Comparison of ENCODE assay signal across 20 cellular contexts in the genomic region with DNA sequence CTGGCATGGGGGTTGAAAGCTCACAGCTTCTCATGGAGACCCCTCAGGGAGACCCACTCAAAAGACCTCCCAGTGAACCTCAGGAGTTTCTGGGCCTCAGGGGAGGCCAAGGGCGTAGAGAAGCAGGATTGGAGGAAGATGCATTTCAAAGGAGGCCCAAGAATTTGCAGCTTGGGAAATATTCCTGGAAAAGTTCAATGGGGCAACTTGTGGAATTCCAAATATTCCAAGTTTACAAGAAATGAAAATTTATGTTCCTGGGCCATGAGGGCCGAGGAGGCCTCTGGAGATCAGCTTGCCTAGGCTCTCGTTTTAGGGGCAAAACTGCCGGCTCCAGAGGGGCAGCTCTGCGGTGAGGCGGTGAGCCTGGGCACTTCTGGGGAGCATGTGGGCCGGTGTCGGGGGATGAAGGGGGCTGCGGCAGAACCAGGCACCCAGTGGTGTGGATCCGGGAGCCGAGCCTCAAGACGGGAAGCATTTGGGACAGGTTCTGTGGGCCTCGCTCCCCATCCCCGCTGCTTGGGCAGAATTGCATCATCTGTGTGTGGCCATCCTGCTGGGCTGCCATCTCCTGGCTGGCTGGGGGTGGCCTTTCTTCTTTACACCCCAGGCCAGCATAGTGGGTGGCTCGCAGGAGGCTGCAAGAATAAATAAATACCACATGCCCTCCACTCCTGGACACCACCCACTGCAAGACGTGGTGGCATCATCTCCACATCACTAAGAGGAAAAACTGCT. TPM values are rescaled to one million over a fixed set of nuclear protein-coding genes. Genes with fewer than 3 reads are reported as not detected.
A peak's percentile ranks its signal among the peaks of the same experiment; 100 is the strongest.
DNase-seq lines count a peak whose midpoint lies in the region; TF ChIP-seq lines count a peak whose summit lies in the region.
"Had no signal": no experiment of that assay in that cellular context is flagged by ENCODE, and none has a peak within 500 bp of the region (broad histone marks: within the 10 kb centered on the region; RNA-seq: fewer than 3 reads in every experiment).

No MANE protein-coding gene starts in this region.

- no peak for TF ChIP-seq EP300 in ovary (IDR thresholded peaks at IDR 0.05)

- no peaks in the 10 kb centered on the region for H3K4me1 Mint-ChIP-seq in activated T-helper 2 cell treated with anti-CD3 and anti-CD28 coated beads, Interferon-gamma antibody, Interleukin-2, Interleukin-4, amounts not matched to agents 10 μg/mL and 5 μg/mL and 100 μg/mL, durations not matched to agents 14 hours and 24 hours and 36 hours (ENCODE audit: low read depth)

- H3K36me3 ChIP-seq in ovary, result no peaks in the 10 kb centered on the region
- H3K36me3 ChIP-seq: brain microvascular endothelial cell, esophagus squamous epithelium had no signal

- DNase-seq in AG10803 (ENCODE audit: low read depth) (peak; percentile 88), NCI-H226 (peak; percentile 40), fibroblast of the aortic adventitia (ENCODE audit: low read depth) (peak; percentile 75), ovary (peak; percentile 53 to 64 (median 60)), NCI-H774 (lab: John Stamatoyannopoulos, UW) (no peak), RKO (ENCODE audit: low spot score) (no peak)
- DNase-seq in activated CD4-positive, alpha-beta T cell treated with anti-CD3 and anti-CD28 coated beads for 1 hour, result no peak
- DNase-seq in activated T-helper 2 cell treated with anti-CD3 and anti-CD28 coated beads, Interferon-gamma antibody, Interleukin-2, Interleukin-4, amounts not matched to agents 10 μg/mL and 5 μg/mL and 100 μg/mL, durations not matched to agents 14 hours and 24 hours and 36 hours (ENCODE audit: low spot score), result no peak
- DNase-seq: activated CD8-positive, alpha-beta memory T cell treated with anti-CD3 and anti-CD28 coated beads, Interleukin-2, amount 50 U/mL, for 4 hours; activated naive CD4-positive, alpha-beta T cell treated with anti-CD3 and anti-CD28 coated beads for 36 hours; brain microvascular endothelial cell; DMS79; esophagus squamous epithelium; left colon; MV-4-11; stimulated activated CD4-positive, alpha-beta T cell treated with anti-CD3 and anti-CD28 coated beads, Interleukin-15, amount 100 ng/mL, for 24 hours had no signal

- H3K4me3 Mint-ChIP-seq in activated T-helper 2 cell treated with anti-CD3 and anti-CD28 coated beads, Interferon-gamma antibody, Interleukin-2, Interleukin-4, amounts not matched to agents 10 μg/mL and 5 μg/mL and 100 μg/mL, durations not matched to agents 14 hours and 24 hours and 36 hours (ENCODE audit: low read depth), result no peak overlapping the region
- H3K4me3 Mint-ChIP-seq: activated naive CD4-positive, alpha-beta T cell treated with anti-CD3 and anti-CD28 coated beads for 36 hours; T-helper 1 cell treated with Interleukin-12 subunit alpha and Interleukin-12 subunit beta and Interleukin-4 antibody, amounts not matched to agents 30 μg/mL and 1 μg/mL, for 36 hours had no signal

- H3K4me3 ChIP-seq in AG10803 (ENCODE audit: low read length) (no peak overlapping the region), fibroblast of the aortic adventitia (ENCODE audit: low read depth, low read length) (no peak overlapping the region), ovary (no peak overlapping the region)
- H3K4me3 ChIP-seq: esophagus squamous epithelium had no signal

- peaks cover 1% of the 10 kb centered on the region for H3K27me3 Mint-ChIP-seq in activated T-helper 2 cell treated with anti-CD3 and anti-CD28 coated beads, Interferon-gamma antibody, Interleukin-2, Interleukin-4, amounts not matched to agents 10 μg/mL and 5 μg/mL and 100 μg/mL, durations not matched to agents 14 hours and 24 hours and 36 hours (ENCODE audit: low read depth)
- H3K27me3 Mint-ChIP-seq: progenitor cell of endocrine pancreas had no signal

- intact Hi-C loops in ovary (cut with DNase I), result no loop called here
- intact Hi-C loops in activated T-helper 2 cell treated with anti-CD3 and anti-CD28 coated beads, Interferon-gamma antibody, Interleukin-2, Interleukin-4, amounts not matched to agents 10 μg/mL and 5 μg/mL and 100 μg/mL, durations not matched to agents 14 hours and 24 hours and 36 hours (cut with micrococcal nuclease), result no loop called here

- H3K36me3 Mint-ChIP-seq in activated T-helper 2 cell treated with anti-CD3 and anti-CD28 coated beads, Interferon-gamma antibody, Interleukin-2, Interleukin-4, amounts not matched to agents 10 μg/mL and 5 μg/mL and 100 μg/mL, durations not matched to agents 14 hours and 24 hours and 36 hours (ENCODE audit: low read depth), result no peaks in the 10 kb centered on the region

- WGBS in ovary, 3 donors, result 15 to 27% (median 15%) methylated on average over 16 of the region's 16 CpGs

- TF ChIP-seq CTCF in AG10803 (conservative IDR thresholded peaks at IDR 0.05; ENCODE audit: low read length) (peak; percentile 29), fibroblast of the aortic adventitia (IDR thresholded peaks at IDR 0.05; ENCODE audit: insufficient read depth, low read length) (no peak), ovary (IDR thresholded peaks at IDR 0.05) (no peak)

- H3K9me3 ChIP-seq in ovary, result no peaks in the 10 kb centered on the region

- H3K27me3 ChIP-seq in ovary, result no peaks in the 10 kb centered on the region
- H3K27me3 ChIP-seq: brain microvascular endothelial cell, esophagus squamous epithelium had no signal

- no peaks in the 10 kb centered on the region for H3K9me3 Mint-ChIP-seq in activated T-helper 2 cell treated with anti-CD3 and anti-CD28 coated beads, Interferon-gamma antibody, Interleukin-2, Interleukin-4, amounts not matched to agents 10 μg/mL and 5 μg/mL and 100 μg/mL, durations not matched to agents 14 hours and 24 hours and 36 hours

- H3K4me1 ChIP-seq in ovary (ENCODE audit: insufficient read depth), result peaks cover 11% of the 10 kb centered on the region
- H3K4me1 ChIP-seq: esophagus squamous epithelium had no signal

- peak overlapping the region in 1 of 2 donors; percentile 25 for H3K27ac ChIP-seq in ovary
- H3K27ac ChIP-seq: brain microvascular endothelial cell, C4-2B had no signal

- H3K27ac Mint-ChIP-seq in activated T-helper 2 cell treated with anti-CD3 and anti-CD28 coated beads, Interferon-gamma antibody, Interleukin-2, Interleukin-4, amounts not matched to agents 10 μg/mL and 5 μg/mL and 100 μg/mL, durations not matched to agents 14 hours and 24 hours and 36 hours, result no peak overlapping the region
- H3K27ac Mint-ChIP-seq: activated naive CD4-positive, alpha-beta T cell treated with anti-CD3 and anti-CD28 coated beads for 36 hours; progenitor cell of endocrine pancreas; T-helper 1 cell treated with Interleukin-12 subunit alpha and Interleukin-12 subunit beta and Interleukin-4 antibody, amounts not matched to agents 30 μg/mL and 1 μg/mL, for 36 hours had no signal

- TF ChIP-seq POLR2A in ovary (IDR thresholded peaks at IDR 0.05), result no peak

RNA-seq across cellular contexts. Expression of a gene that starts 54.6 kb away (rescaled TPM):
- total RNA-seq in fibroblast of the aortic adventitia (ENCODE audit: low replicate concordance) (0.36 and 2.0 TPM in 2 replicates), ovary (10 to 100 TPM in 1 of 7 donors, 1 to 10 TPM in 6; 1.0 to 14.7 (median 6.5) TPM)
- polyA plus RNA-seq in ovary, result 1 to 10 TPM; 1.6 to 5.4 TPM
- total RNA-seq in activated T-helper 2 cell treated with anti-CD3 and anti-CD28 coated beads, Interferon-gamma antibody, Interleukin-2, Interleukin-4, amounts not matched to agents 10 μg/mL and 5 μg/mL and 100 μg/mL, durations not matched to agents 14 hours and 24 hours and 36 hours, result not detected in 2 replicates
- total RNA-seq: activated naive CD4-positive, alpha-beta T cell treated with anti-CD3 and anti-CD28 coated beads for 36 hours; subcutaneous adipose tissue had no signal

Comparison
In these comparisons a context has a peak if more than half of its experiments do, and no peak if none do; other contexts are left out.
1. DNase-seq: peak in AG10803 (single experiment), NCI-H226 (single experiment), fibroblast of the aortic adventitia (single experiment) and ovary (5 of 5); none in NCI-H774 (single experiment), activated CD4-positive, alpha-beta T cell treated with anti-CD3 and anti-CD28 coated beads for 1 hour (single experiment), RKO (single experiment) and activated T-helper 2 cell treated with anti-CD3 and anti-CD28 coated beads, Interferon-gamma antibody, Interleukin-2, Interleukin-4, amounts not matched to agents 10 μg/mL and 5 μg/mL and 100 μg/mL, durations not matched to agents 14 hours and 24 hours and 36 hours (single experiment).